In the genomic region with DNA sequence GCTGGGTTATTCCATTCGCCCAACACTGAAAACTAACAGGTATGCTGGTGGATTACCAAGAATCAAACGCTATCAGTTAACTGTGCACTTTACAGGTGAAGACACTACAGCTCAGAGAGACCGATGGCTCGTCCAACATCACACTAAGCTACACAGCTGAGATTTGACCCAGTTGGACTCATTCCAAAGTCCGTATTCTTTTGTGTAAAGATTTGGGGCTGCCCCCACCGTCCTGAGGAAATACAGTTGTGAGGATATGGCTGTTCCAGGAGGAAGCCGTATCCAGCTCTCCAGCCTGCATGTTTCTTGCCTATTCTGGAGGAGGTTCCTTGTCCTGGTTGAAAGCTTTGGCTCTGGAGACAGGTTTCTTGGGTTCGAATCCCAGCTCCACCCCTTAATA, we compare ENCODE assay signal across 26 cellular contexts. TPM values are rescaled to one million over a fixed set of nuclear protein-coding genes. Genes with fewer than 3 reads are reported as not detected.
A peak's percentile ranks its signal among the peaks of the same experiment; 100 is the strongest.
DNase-seq lines count a peak whose midpoint lies in the region; ATAC-seq, FAIRE-seq and TF ChIP-seq lines count a peak whose summit lies in the region.
"Had no signal": no experiment of that assay in that cellular context is flagged by ENCODE, and none has a peak within 500 bp of the region (broad histone marks: within the 10 kb centered on the region; RNA-seq: fewer than 3 reads in every experiment).

No MANE protein-coding gene starts in this region.

- CTCF ChIA-PET in HepG2 (lab: Yijun Ruan, JAX; ENCODE audit: low intra/inter-chr PET ratio, low total read pairs): interaction anchor here (0.9 to 3.0 kb wide), 3 partner anchors 23 to 93 kb away, joined by 3 to 26 read pairs (median 6); partner anchors contain the start of gene ZNF583

- no peak overlapping the region for H3K4me2 ChIP-seq in HepG2 (ENCODE audit: low read depth, low read length)
- H3K4me2 ChIP-seq: A549; BLaER1 treated with 17β-estradiol and CSF1 and Interleukin-3, amounts not matched to agents 10 nM and 100 nM; GM23338 had no signal

- TF ChIP-seq CTCF in HepG2 (CRISPR knock-in tag; IDR thresholded peaks at IDR 0.05): no peak
- no peak for TF ChIP-seq CTCF in right lobe of liver (IDR thresholded peaks at IDR 0.05)
- TF ChIP-seq CTCF in endothelial cell (IDR thresholded peaks at IDR 0.05; ENCODE audit: unreplicated experiment): no peak
- TF ChIP-seq CTCF in lower lobe of right lung (IDR thresholded peaks at IDR 0.05): no peak

- POLR2A ChIA-PET in HepG2 (lab: Yijun Ruan, JAX): no interaction called here

- no peaks in the 10 kb centered on the region for H3K79me2 ChIP-seq in HepG2 (ENCODE audit: insufficient read depth, low read length)

- no peak for ATAC-seq in HepG2
- ATAC-seq in right lobe of liver: no peak
- no peak for ATAC-seq in HG03342 (IDR thresholded peaks at IDR 0.05; ENCODE audit: unreplicated experiment)
- ATAC-seq in lower lobe of right lung: no peak
- ATAC-seq: A549 had no signal

- no peak for DNase-seq in HepG2 (ENCODE audit: low spot score)
- DNase-seq in right lobe of liver: no peak
- peak; percentile 31 for DNase-seq in cerebellar cortex (ENCODE audit: low spot score)
- DNase-seq in endothelial cell (ENCODE audit: low spot score): no peak
- no peak for DNase-seq in NCI-H2107 (lab: John Stamatoyannopoulos, UW)
- DNase-seq in lower lobe of right lung: no peak
- DNase-seq: 8988T; ACHN; AML-193; BE2C; CD4-positive, alpha-beta T cell; CD8-positive, alpha-beta memory T cell; DMS 273 treated with DMSO at 0.1 percent for 48 hours; DMS79; EL; GF-D8; H9 had no signal

- no peak overlapping the region for H3K9ac ChIP-seq in HepG2 (ENCODE audit: insufficient read depth, low read depth, low read length)
- H3K9ac ChIP-seq: BLaER1 treated with 17β-estradiol and CSF1 and Interleukin-3, amounts not matched to agents 10 nM and 100 nM had no signal

- H3K9me3 Mint-ChIP-seq in endothelial cell (ENCODE audit: unreplicated experiment): no peaks in the 10 kb centered on the region
- H3K9me3 Mint-ChIP-seq: CD4-positive, alpha-beta T cell; CD8-positive, alpha-beta memory T cell had no signal

- in situ Hi-C loops in HepG2 (cut with HindIII; ENCODE audit: extremely low pct_ligation_motif_present, low pct_unique_long_range_greater_than_20kb): loop anchor here (10.0 kb wide), 1 partner anchor 236 kb away; no protein-coding TSS in a partner anchor

- peaks cover 10% of the 10 kb centered on the region for H3K36me3 Mint-ChIP-seq in endothelial cell (ENCODE audit: low read depth, unreplicated experiment)

- H4K20me1 ChIP-seq in HepG2 (ENCODE audit: insufficient read depth, low read length): no peaks in the 10 kb centered on the region
- H4K20me1 ChIP-seq: BLaER1 treated with 17β-estradiol and CSF1 and Interleukin-3, amounts not matched to agents 10 nM and 100 nM had no signal

- intact Hi-C loops in HepG2 (cut with micrococcal nuclease; ENCODE audit: unreplicated experiment) (no loop called here), right lobe of liver (cut with DNase I) (no loop called here), lower lobe of right lung (cut with DNase I) (no loop called here)

- TF ChIP-seq EP300 in HepG2 (IDR thresholded peaks at IDR 0.05; ENCODE audit: low read depth in 2 of 2, low read length in 2 of 2): no peak
- TF ChIP-seq EP300 in HepG2 (CRISPR knock-in tag; IDR thresholded peaks at IDR 0.05; ENCODE audit: borderline replicate concordance): no peak

- H3K27ac ChIP-seq in HepG2 (ENCODE audit: extremely low read length, insufficient read depth, low read length) (no peak overlapping the region), right lobe of liver (no peak overlapping the region), lower lobe of right lung (no peak overlapping the region)
- H3K27ac ChIP-seq: A549; BLaER1 treated with 17β-estradiol and CSF1 and Interleukin-3, amounts not matched to agents 10 nM and 100 nM had no signal

- no peak for TF ChIP-seq POLR2A in HepG2 (IDR thresholded peaks at IDR 0.05; ENCODE audit: insufficient read depth in 1 of 2, low read depth in 2 of 2, low read length in 2 of 2)
- no peak for TF ChIP-seq POLR2A in right lobe of liver (IDR thresholded peaks at IDR 0.05)

- no peak for FAIRE-seq in HepG2 (lab: Jason Lieb, UNC)
- FAIRE-seq: A549, D721Med, GM12891, GM18507 had no signal

- no peak overlapping the region for H2AFZ ChIP-seq in HepG2 (ENCODE audit: low read length)
- H2AFZ ChIP-seq: GM23338 had no signal

- 89% methylated on average over 7 of the region's 8 CpGs for WGBS in HepG2 (ENCODE audit: low lambda C conversion rate)
- 65% methylated on average over 8 of the region's 8 CpGs for WGBS in right lobe of liver (ENCODE audit: insufficient coverage, low coverage, low lambda C conversion rate, missing lambda C conversion rate)

- TF ChIP-seq RAD21 in HepG2 (CRISPR knock-in tag; IDR thresholded peaks at IDR 0.05): no peak

- peaks cover 11% of the 10 kb centered on the region for H3K4me1 Mint-ChIP-seq in endothelial cell (ENCODE audit: unreplicated experiment)

- no TSS peak for BruUV-seq in HepG2 (replicated peaks; lab: Mats Ljungman, UMichigan)

- H3K4me3 Mint-ChIP-seq in endothelial cell (ENCODE audit: unreplicated experiment): peak overlapping the region; percentile 37
- H3K4me3 Mint-ChIP-seq: CD14-positive monocyte, GM23338 had no signal

- peaks cover 16% of the 10 kb centered on the region for H3K4me1 ChIP-seq in HepG2 (ENCODE audit: insufficient read depth, low read length)
- peaks cover 0 to 11% (median 5%) of the 10 kb centered on the region in 4 donors for H3K4me1 ChIP-seq in right lobe of liver
- H3K4me1 ChIP-seq in lower lobe of right lung: peaks cover 10% of the 10 kb centered on the region

- H3K4me3 ChIP-seq in HepG2 (replicated peaks in 1 of 3; ENCODE audit: insufficient read depth in 1 of 3, low read depth in 2 of 3, low read length in 3 of 3) (no peak overlapping the region), right lobe of liver (no peak overlapping the region), lower lobe of right lung (no peak overlapping the region)
- H3K4me3 ChIP-seq: A549; BLaER1 treated with 17β-estradiol and CSF1 and Interleukin-3, amounts not matched to agents 10 nM and 100 nM; GM23338 had no signal

- H3K27me3 ChIP-seq in HepG2 (ENCODE audit: control insufficient read depth in 1 of 2, insufficient read depth in 2 of 2, low read length in 2 of 2) (no peaks in the 10 kb centered on the region; a peak in 1 of 5 replicates), right lobe of liver (no peaks in the 10 kb centered on the region), lower lobe of right lung (ENCODE audit: low read depth) (no peaks in the 10 kb centered on the region)
- H3K27me3 ChIP-seq: BE2C; BLaER1 treated with 17β-estradiol and CSF1 and Interleukin-3, amounts not matched to agents 10 nM and 100 nM had no signal

- H3K9me3 ChIP-seq in HepG2 (ENCODE audit: low read length) (no peaks in the 10 kb centered on the region), right lobe of liver (no peaks in the 10 kb centered on the region), lower lobe of right lung (no peaks in the 10 kb centered on the region)
- H3K9me3 ChIP-seq: BE2C; BLaER1 treated with 17β-estradiol and CSF1 and Interleukin-3, amounts not matched to agents 10 nM and 100 nM had no signal

- H3K27ac Mint-ChIP-seq in endothelial cell (ENCODE audit: unreplicated experiment): no peak overlapping the region
- H3K27ac Mint-ChIP-seq: GM23338, H9 had no signal

- peaks cover 7% of the 10 kb centered on the region for H3K27me3 Mint-ChIP-seq in endothelial cell (ENCODE audit: unreplicated experiment)
- H3K27me3 Mint-ChIP-seq: CD4-positive, alpha-beta T cell; CD8-positive, alpha-beta memory T cell had no signal

- H3K36me3 ChIP-seq in HepG2 (replicated peaks in 1 of 2; ENCODE audit: control insufficient read depth in 1 of 2, insufficient read depth in 2 of 2, low read length in 2 of 2) (peaks cover 7 to 9% of the 10 kb centered on the region in 2 experiments; a peak in 4 of 5 replicates), right lobe of liver (no peaks in the 10 kb centered on the region), lower lobe of right lung (peaks cover 9% of the 10 kb centered on the region)

RNA-seq across cellular contexts. Expression of gene ZSCAN5A, which starts 4.2 kb away (rescaled TPM):
- total RNA-seq in HepG2 (2016; rRNA removed; fragmentation: Illumina TruSeq; extraction: Trizol) (17.8 and 23.7 TPM in 2 replicates), right lobe of liver (1 to 10 TPM; 2.3 to 7.9 (median 3.7) TPM), endothelial cell (ENCODE audit: unreplicated experiment) (10.4 TPM), lower lobe of right lung (16.7 TPM)
- 9.8 and 10.4 TPM in 2 replicates for total RNA-seq in HepG2 (2016; cell fraction: cytosol; rRNA removed; fragmentation: Illumina TruSeq; extraction: Trizol; ENCODE audit: low read depth)
- 18.7 and 21.4 TPM in 2 replicates for total RNA-seq in HepG2 (2016; cell fraction: insoluble cytoplasmic fraction; rRNA removed; fragmentation: Illumina TruSeq; extraction: Trizol)
- 21.2 and 21.4 TPM in 2 replicates for total RNA-seq in HepG2 (2016; cell fraction: membrane; rRNA removed; fragmentation: Illumina TruSeq; extraction: Trizol)
- total RNA-seq in HepG2 (2016; cell fraction: nucleus; rRNA removed; fragmentation: Illumina TruSeq; extraction: Trizol): 14.7 and 22.2 TPM in 2 replicates
- polyA plus RNA-seq in HepG2 (2011; rRNA removed): 9.5 and 11.5 TPM in 2 replicates
- polyA plus RNA-seq in HepG2 (2011; cell fraction: cytosol; rRNA removed): 9.2 TPM in 2 replicates
- 8.4 and 10.1 TPM in 2 replicates for polyA plus RNA-seq in HepG2 (2011; cell fraction: nucleus; rRNA removed)
- polyA plus RNA-seq in HepG2 (2012): 9.5 and 10.4 TPM in 2 replicates
- 14.1 and 14.3 TPM in 2 replicates for polyA plus RNA-seq in HepG2 (2016; cell fraction: cytosol; fragmentation: Illumina TruSeq; extraction: Trizol; ENCODE audit: low read depth)
- 19.6 and 24.3 TPM in 2 replicates for polyA plus RNA-seq in HepG2 (2016; cell fraction: insoluble cytoplasmic fraction; fragmentation: Illumina TruSeq; extraction: Trizol; ENCODE audit: low read depth)
- polyA plus RNA-seq in HepG2 (2016; cell fraction: membrane; fragmentation: Illumina TruSeq; extraction: Trizol; ENCODE audit: low read depth): 20.7 and 22.5 TPM in 2 replicates
- polyA plus RNA-seq in HepG2 (2016; cell fraction: nucleus; fragmentation: Illumina TruSeq; extraction: Trizol; ENCODE audit: insufficient read depth, low read depth): 17.7 and 21.4 TPM in 2 replicates
- 53.1 and 99.1 TPM in 2 replicates for polyA minus RNA-seq in HepG2 (2011; rRNA and poly(A)+ RNA removed; ENCODE audit: low replicate concordance)
- polyA minus RNA-seq in HepG2 (2011; cell fraction: cytosol; rRNA and poly(A)+ RNA removed): 8.2 and 10.2 TPM in 2 replicates
- polyA minus RNA-seq in HepG2 (2011; cell fraction: nucleus; rRNA and poly(A)+ RNA removed): 36.4 and 39.8 TPM in 2 replicates

RNA-seq across cellular contexts. Expression of gene EDDM13, which starts 37.9 kb away (rescaled TPM):
- not detected in 2 replicates for total RNA-seq in HepG2 (2016; rRNA removed; fragmentation: Illumina TruSeq; extraction: Trizol)
- not detected in 2 replicates for total RNA-seq in HepG2 (2016; cell fraction: cytosol; rRNA removed; fragmentation: Illumina TruSeq; extraction: Trizol; ENCODE audit: low read depth)
- total RNA-seq in HepG2 (2016; cell fraction: insoluble cytoplasmic fraction; rRNA removed; fragmentation: Illumina TruSeq; extraction: Trizol): not detected in 2 replicates
- total RNA-seq in HepG2 (2016; cell fraction: membrane; rRNA removed; fragmentation: Illumina TruSeq; extraction: Trizol): not detected in 2 replicates
- not detected in 2 replicates for total RNA-seq in HepG2 (2016; cell fraction: nucleus; rRNA removed; fragmentation: Illumina TruSeq; extraction: Trizol)
- not detected in 2 replicates for polyA plus RNA-seq in HepG2 (2011; rRNA removed)
- polyA plus RNA-seq in HepG2 (2011; cell fraction: cytosol; rRNA removed): not detected in 2 replicates
- not detected in 2 replicates for polyA plus RNA-seq in HepG2 (2011; cell fraction: nucleus; rRNA removed)
- polyA plus RNA-seq in HepG2 (2012): 0.41 TPM in 1 of 2 replicates, not detected in the other
- not detected in 2 replicates for polyA plus RNA-seq in HepG2 (2016; cell fraction: cytosol; fragmentation: Illumina TruSeq; extraction: Trizol; ENCODE audit: low read depth)
- not detected in 2 replicates for polyA plus RNA-seq in HepG2 (2016; cell fraction: insoluble cytoplasmic fraction; fragmentation: Illumina TruSeq; extraction: Trizol; ENCODE audit: low read depth)
- not detected in 2 replicates for polyA plus RNA-seq in HepG2 (2016; cell fraction: membrane; fragmentation: Illumina TruSeq; extraction: Trizol; ENCODE audit: low read depth)
- not detected in 2 replicates for polyA plus RNA-seq in HepG2 (2016; cell fraction: nucleus; fragmentation: Illumina TruSeq; extraction: Trizol; ENCODE audit: insufficient read depth, low read depth)
- polyA minus RNA-seq in HepG2 (2011; rRNA and poly(A)+ RNA removed; ENCODE audit: low replicate concordance): not detected in 2 replicates
- not detected in 2 replicates for polyA minus RNA-seq in HepG2 (2011; cell fraction: cytosol; rRNA and poly(A)+ RNA removed)
- polyA minus RNA-seq in HepG2 (2011; cell fraction: nucleus; rRNA and poly(A)+ RNA removed): not detected in 2 replicates
- total RNA-seq in right lobe of liver: not detected
- total RNA-seq in endothelial cell (ENCODE audit: unreplicated experiment): not detected
- total RNA-seq in lower lobe of right lung: 1.3 TPM
- total RNA-seq: CD4-positive, alpha-beta T cell; GM23338; H4; H9 had no signal
- polyA plus RNA-seq: A549 had no signal
